1 cellular context compared by ENCODE assay signal in genomic region chr4:119525005-119525749, GRCh38.
TF ChIP-seq lines count a peak whose summit lies in the region.

No MANE protein-coding gene starts in this region.

TF ChIP-seq in HepG2, 621 proteins besides CTCF, POLR2A, EP300 and RAD21 (continued from another document and continues in another):
- TF ChIP-seq SP1 (IDR thresholded peaks at IDR 0.05) (no peak), SP1 (CRISPR knock-in tag; IDR thresholded peaks at IDR 0.05) (no peak), ZNF275 (CRISPR knock-in tag; IDR thresholded peaks at IDR 0.05; ENCODE audit: borderline replicate concordance) (no peak), MBNL3 (CRISPR knock-in tag; conservative IDR thresholded peaks at IDR 0.05) (no peak), ZNF720 (CRISPR knock-in tag; IDR thresholded peaks at IDR 0.05) (no peak), PHF21A (CRISPR knock-in tag; IDR thresholded peaks at IDR 0.05) (0 out of 2 replicates have a peak, but pooled peaks have one; percentile 22), NFIC (IDR thresholded peaks at IDR 0.05; ENCODE audit: low read length) (peak; percentile 55; the same call in 1 of the 2 replicates), ZNF709 (CRISPR knock-in tag; IDR thresholded peaks at IDR 0.05) (no peak), KDM5A (IDR thresholded peaks at IDR 0.05; ENCODE audit: borderline replicate concordance, low read length) (no peak), ZNF432 (CRISPR knock-in tag; IDR thresholded peaks at IDR 0.05; ENCODE audit: borderline replicate concordance) (no peak), FOSL2 (CRISPR knock-in tag; IDR thresholded peaks at IDR 0.05) (peak; percentile 92), CAMTA2 (CRISPR knock-in tag; IDR thresholded peaks at IDR 0.05; ENCODE audit: borderline replicate concordance) (no peak), GPN1 (CRISPR knock-in tag; IDR thresholded peaks at IDR 0.05; ENCODE audit: borderline replicate concordance) (no peak), ZNF883 (CRISPR knock-in tag; IDR thresholded peaks at IDR 0.05; ENCODE audit: not compliant biosample characterization) (no peak), ZNF468 (CRISPR knock-in tag; IDR thresholded peaks at IDR 0.05) (no peak), BORCS8-MEF2B (CRISPR knock-in tag; IDR thresholded peaks at IDR 0.05) (no peak), HDAC6 (IDR thresholded peaks at IDR 0.05; ENCODE audit: low read depth, low read length) (no peak), ZFP36L1 (CRISPR knock-in tag; IDR thresholded peaks at IDR 0.05) (no peak), NFE2L1 (CRISPR knock-in tag; IDR thresholded peaks at IDR 0.05; ENCODE audit: borderline replicate concordance) (no peak), ELF3 (CRISPR knock-in tag; IDR thresholded peaks at IDR 0.05) (peak; percentile 68), RBM39 (IDR thresholded peaks at IDR 0.05; ENCODE audit: low read depth, low read length, poor library complexity, severe bottlenecking) (no peak), TAF1 (CRISPR knock-in tag; IDR thresholded peaks at IDR 0.05) (no peak), HDAC2 (CRISPR knock-in tag; IDR thresholded peaks at IDR 0.05) (peak; percentile 58; the same call in 1 of the 2 replicates), ZFP41 (CRISPR knock-in tag; IDR thresholded peaks at IDR 0.05; ENCODE audit: borderline replicate concordance) (no peak), POGZ (CRISPR knock-in tag; IDR thresholded peaks at IDR 0.05) (peak; percentile 48; the same call in 1 of the 2 replicates), TBL1XR1 (IDR thresholded peaks at IDR 0.05; ENCODE audit: borderline replicate concordance, low read length, partially characterized antibody) (no peak), ZNF788 (CRISPR knock-in tag; IDR thresholded peaks at IDR 0.05; ENCODE audit: borderline replicate concordance) (no peak), DMAP1 (CRISPR knock-in tag; IDR thresholded peaks at IDR 0.05) (no peak), KDM4B (CRISPR knock-in tag; IDR thresholded peaks at IDR 0.05) (no peak), ZNF770 (CRISPR knock-in tag; IDR thresholded peaks at IDR 0.05) (no peak), ZKSCAN8 (CRISPR knock-in tag; IDR thresholded peaks at IDR 0.05; ENCODE audit: borderline replicate concordance) (peak; percentile 39; the same call in 1 of the 2 replicates), ZSCAN20 (CRISPR knock-in tag; IDR thresholded peaks at IDR 0.05; ENCODE audit: borderline replicate concordance) (no peak), ZNF563 (CRISPR knock-in tag; IDR thresholded peaks at IDR 0.05) (no peak), SPEN (CRISPR knock-in tag; IDR thresholded peaks at IDR 0.05; ENCODE audit: low read depth) (no peak), ZNF274 (CRISPR knock-in tag; IDR thresholded peaks at IDR 0.05) (no peak), CEBPG (CRISPR knock-in tag; IDR thresholded peaks at IDR 0.05) (peak; percentile 67), TRIM24 (CRISPR knock-in tag; IDR thresholded peaks at IDR 0.05) (no peak), MEF2D (CRISPR knock-in tag; IDR thresholded peaks at IDR 0.05) (peak; percentile 62; the same call in 1 of the 2 replicates), ZNF564 (CRISPR knock-in tag; IDR thresholded peaks at IDR 0.05) (no peak)
- TF ChIP-seq, protein P1, sequence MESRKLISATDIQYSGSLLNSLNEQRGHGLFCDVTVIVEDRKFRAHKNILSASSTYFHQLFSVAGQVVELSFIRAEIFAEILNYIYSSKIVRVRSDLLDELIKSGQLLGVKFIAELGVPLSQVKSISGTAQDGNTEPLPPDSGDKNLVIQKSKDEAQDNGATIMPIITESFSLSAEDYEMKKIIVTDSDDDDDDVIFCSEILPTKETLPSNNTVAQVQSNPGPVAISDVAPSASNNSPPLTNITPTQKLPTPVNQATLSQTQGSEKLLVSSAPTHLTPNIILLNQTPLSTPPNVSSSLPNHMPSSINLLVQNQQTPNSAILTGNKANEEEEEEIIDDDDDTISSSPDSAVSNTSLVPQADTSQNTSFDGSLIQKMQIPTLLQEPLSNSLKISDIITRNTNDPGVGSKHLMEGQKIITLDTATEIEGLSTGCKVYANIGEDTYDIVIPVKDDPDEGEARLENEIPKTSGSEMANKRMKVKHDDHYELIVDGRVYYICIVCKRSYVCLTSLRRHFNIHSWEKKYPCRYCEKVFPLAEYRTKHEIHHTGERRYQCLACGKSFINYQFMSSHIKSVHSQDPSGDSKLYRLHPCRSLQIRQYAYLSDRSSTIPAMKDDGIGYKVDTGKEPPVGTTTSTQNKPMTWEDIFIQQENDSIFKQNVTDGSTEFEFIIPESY (CRISPR knock-in tag; IDR thresholded peaks at IDR 0.05): no peak
- TF ChIP-seq, protein P2, sequence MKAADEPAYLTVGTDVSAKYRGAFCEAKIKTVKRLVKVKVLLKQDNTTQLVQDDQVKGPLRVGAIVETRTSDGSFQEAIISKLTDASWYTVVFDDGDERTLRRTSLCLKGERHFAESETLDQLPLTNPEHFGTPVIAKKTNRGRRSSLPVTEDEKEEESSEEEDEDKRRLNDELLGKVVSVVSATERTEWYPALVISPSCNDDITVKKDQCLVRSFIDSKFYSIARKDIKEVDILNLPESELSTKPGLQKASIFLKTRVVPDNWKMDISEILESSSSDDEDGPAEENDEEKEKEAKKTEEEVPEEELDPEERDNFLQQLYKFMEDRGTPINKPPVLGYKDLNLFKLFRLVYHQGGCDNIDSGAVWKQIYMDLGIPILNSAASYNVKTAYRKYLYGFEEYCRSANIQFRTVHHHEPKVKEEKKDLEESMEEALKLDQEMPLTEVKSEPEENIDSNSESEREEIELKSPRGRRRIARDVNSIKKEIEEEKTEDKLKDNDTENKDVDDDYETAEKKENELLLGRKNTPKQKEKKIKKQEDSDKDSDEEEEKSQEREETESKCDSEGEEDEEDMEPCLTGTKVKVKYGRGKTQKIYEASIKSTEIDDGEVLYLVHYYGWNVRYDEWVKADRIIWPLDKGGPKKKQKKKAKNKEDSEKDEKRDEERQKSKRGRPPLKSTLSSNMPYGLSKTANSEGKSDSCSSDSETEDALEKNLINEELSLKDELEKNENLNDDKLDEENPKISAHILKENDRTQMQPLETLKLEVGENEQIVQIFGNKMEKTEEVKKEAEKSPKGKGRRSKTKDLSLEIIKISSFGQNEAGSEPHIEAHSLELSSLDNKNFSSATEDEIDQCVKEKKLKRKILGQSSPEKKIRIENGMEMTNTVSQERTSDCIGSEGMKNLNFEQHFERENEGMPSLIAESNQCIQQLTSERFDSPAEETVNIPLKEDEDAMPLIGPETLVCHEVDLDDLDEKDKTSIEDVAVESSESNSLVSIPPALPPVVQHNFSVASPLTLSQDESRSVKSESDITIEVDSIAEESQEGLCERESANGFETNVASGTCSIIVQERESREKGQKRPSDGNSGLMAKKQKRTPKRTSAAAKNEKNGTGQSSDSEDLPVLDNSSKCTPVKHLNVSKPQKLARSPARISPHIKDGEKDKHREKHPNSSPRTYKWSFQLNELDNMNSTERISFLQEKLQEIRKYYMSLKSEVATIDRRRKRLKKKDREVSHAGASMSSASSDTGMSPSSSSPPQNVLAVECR (CRISPR knock-in tag; IDR thresholded peaks at IDR 0.05; ENCODE audit: borderline replicate concordance): no peak; the same call in 1 of the 2 replicates
- TF ChIP-seq, protein P3, sequence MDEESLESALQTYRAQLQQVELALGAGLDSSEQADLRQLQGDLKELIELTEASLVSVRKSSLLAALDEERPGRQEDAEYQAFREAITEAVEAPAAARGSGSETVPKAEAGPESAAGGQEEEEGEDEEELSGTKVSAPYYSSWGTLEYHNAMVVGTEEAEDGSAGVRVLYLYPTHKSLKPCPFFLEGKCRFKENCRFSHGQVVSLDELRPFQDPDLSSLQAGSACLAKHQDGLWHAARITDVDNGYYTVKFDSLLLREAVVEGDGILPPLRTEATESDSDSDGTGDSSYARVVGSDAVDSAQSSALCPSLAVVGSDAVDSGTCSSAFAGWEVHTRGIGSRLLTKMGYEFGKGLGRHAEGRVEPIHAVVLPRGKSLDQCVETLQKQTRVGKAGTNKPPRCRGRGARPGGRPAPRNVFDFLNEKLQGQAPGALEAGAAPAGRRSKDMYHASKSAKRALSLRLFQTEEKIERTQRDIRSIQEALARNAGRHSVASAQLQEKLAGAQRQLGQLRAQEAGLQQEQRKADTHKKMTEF (CRISPR knock-in tag; IDR thresholded peaks at IDR 0.05): peak; percentile 62; the same call in 1 of the 2 replicates
- TF ChIP-seq, protein P4, sequence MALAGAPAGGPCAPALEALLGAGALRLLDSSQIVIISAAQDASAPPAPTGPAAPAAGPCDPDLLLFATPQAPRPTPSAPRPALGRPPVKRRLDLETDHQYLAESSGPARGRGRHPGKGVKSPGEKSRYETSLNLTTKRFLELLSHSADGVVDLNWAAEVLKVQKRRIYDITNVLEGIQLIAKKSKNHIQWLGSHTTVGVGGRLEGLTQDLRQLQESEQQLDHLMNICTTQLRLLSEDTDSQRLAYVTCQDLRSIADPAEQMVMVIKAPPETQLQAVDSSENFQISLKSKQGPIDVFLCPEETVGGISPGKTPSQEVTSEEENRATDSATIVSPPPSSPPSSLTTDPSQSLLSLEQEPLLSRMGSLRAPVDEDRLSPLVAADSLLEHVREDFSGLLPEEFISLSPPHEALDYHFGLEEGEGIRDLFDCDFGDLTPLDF (CRISPR knock-in tag; IDR thresholded peaks at IDR 0.05): no peak
- TF ChIP-seq, protein P5, sequence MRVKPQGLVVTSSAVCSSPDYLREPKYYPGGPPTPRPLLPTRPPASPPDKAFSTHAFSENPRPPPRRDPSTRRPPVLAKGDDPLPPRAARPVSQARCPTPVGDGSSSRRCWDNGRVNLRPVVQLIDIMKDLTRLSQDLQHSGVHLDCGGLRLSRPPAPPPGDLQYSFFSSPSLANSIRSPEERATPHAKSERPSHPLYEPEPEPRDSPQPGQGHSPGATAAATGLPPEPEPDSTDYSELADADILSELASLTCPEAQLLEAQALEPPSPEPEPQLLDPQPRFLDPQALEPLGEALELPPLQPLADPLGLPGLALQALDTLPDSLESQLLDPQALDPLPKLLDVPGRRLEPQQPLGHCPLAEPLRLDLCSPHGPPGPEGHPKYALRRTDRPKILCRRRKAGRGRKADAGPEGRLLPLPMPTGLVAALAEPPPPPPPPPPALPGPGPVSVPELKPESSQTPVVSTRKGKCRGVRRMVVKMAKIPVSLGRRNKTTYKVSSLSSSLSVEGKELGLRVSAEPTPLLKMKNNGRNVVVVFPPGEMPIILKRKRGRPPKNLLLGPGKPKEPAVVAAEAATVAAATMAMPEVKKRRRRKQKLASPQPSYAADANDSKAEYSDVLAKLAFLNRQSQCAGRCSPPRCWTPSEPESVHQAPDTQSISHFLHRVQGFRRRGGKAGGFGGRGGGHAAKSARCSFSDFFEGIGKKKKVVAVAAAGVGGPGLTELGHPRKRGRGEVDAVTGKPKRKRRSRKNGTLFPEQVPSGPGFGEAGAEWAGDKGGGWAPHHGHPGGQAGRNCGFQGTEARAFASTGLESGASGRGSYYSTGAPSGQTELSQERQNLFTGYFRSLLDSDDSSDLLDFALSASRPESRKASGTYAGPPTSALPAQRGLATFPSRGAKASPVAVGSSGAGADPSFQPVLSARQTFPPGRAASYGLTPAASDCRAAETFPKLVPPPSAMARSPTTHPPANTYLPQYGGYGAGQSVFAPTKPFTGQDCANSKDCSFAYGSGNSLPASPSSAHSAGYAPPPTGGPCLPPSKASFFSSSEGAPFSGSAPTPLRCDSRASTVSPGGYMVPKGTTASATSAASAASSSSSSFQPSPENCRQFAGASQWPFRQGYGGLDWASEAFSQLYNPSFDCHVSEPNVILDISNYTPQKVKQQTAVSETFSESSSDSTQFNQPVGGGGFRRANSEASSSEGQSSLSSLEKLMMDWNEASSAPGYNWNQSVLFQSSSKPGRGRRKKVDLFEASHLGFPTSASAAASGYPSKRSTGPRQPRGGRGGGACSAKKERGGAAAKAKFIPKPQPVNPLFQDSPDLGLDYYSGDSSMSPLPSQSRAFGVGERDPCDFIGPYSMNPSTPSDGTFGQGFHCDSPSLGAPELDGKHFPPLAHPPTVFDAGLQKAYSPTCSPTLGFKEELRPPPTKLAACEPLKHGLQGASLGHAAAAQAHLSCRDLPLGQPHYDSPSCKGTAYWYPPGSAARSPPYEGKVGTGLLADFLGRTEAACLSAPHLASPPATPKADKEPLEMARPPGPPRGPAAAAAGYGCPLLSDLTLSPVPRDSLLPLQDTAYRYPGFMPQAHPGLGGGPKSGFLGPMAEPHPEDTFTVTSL (CRISPR knock-in tag; IDR thresholded peaks at IDR 0.05; ENCODE audit: borderline replicate concordance): peak; percentile 70; the same call in 1 of the 2 replicates
